Comparison of ENCODE assay signal across 10 cellular contexts in the genomic region with DNA sequence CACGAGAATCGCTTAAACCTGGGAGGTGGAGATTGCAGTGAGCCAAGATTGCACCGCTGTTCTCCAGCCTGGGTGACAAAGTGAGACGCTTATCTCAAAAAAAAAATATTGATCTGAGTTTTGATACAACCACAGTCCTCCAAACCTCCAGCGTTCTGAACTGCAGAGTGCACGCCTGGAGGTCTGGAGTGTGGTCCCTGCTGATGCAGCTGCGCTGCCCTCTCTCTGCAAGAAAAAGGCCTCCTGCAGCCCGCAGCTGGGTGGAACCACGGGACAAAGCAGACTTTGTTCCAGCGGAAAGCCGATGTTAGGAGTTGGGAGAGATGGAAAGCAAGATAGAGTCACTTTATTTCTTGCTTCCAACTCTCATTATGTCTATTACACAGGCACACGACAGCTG.
DNase-seq lines count a peak whose midpoint lies in the region; ATAC-seq and TF ChIP-seq lines count a peak whose summit lies in the region.
"Had no signal": no experiment of that assay in that cellular context is flagged by ENCODE, and none has a peak within 500 bp of the region (broad histone marks: within the 10 kb centered on the region; RNA-seq: fewer than 3 reads in every experiment).

No MANE protein-coding gene starts in this region.

- H3K9me3 Mint-ChIP-seq in chondrocyte (ENCODE audit: low read depth): no peaks in the 10 kb centered on the region
- H3K9me3 Mint-ChIP-seq: central memory CD8-positive, alpha-beta T cell had no signal

- no peaks in the 10 kb centered on the region for H3K36me3 Mint-ChIP-seq in chondrocyte (ENCODE audit: low read depth)

- no peak overlapping the region for H3K4me3 Mint-ChIP-seq in chondrocyte (ENCODE audit: unreplicated experiment)
- H3K4me3 Mint-ChIP-seq: central memory CD8-positive, alpha-beta T cell had no signal

- H3K27ac Mint-ChIP-seq in chondrocyte (ENCODE audit: unreplicated experiment): no peak overlapping the region

- peak in 12 of 14 donors; percentile 12 to 82 (median 62) for DNase-seq in C1 segment of cervical spinal cord (lab: John Stamatoyannopoulos, UW)
- peak; percentile 47 for DNase-seq in NCI-H2107 (lab: John Stamatoyannopoulos, UW)
- DNase-seq in chondrocyte (ENCODE audit: low spot score): no peak
- DNase-seq in midbrain (lab: John Stamatoyannopoulos, UW): peak; percentile 91
- no peak for DNase-seq in activated CD4-positive, alpha-beta T cell treated with anti-CD3 and anti-CD28 coated beads, Interleukin-2, amount 50 U/mL, for 4 hours
- DNase-seq: NCI-H1092 had no signal

- TF ChIP-seq CTCF in chondrocyte (IDR thresholded peaks at IDR 0.05): peak; percentile 42

- ATAC-seq in GM19395 (IDR thresholded peaks at IDR 0.05; ENCODE audit: unreplicated experiment) (no peak), GM18873 (IDR thresholded peaks at IDR 0.05; ENCODE audit: low FRiP score, unreplicated experiment) (no peak), HG02763 (IDR thresholded peaks at IDR 0.05; ENCODE audit: unreplicated experiment) (no peak)

- no peaks in the 10 kb centered on the region for H3K27me3 Mint-ChIP-seq in chondrocyte (ENCODE audit: low read depth)

- H3K4me1 Mint-ChIP-seq in chondrocyte (ENCODE audit: low read depth): peaks cover 5% of the 10 kb centered on the region

Comparison
In these comparisons a context has a peak if more than half of its experiments do, and no peak if none do; other contexts are left out.
1. DNase-seq: peak in C1 segment of cervical spinal cord (12 of 14), NCI-H2107 (single experiment) and midbrain (single experiment); none in chondrocyte (single experiment) and activated CD4-positive, alpha-beta T cell treated with anti-CD3 and anti-CD28 coated beads, Interleukin-2, amount 50 U/mL, for 4 hours (0 of 2).